Comparison of ENCODE assay signal across 11 cellular contexts in the genomic region with DNA sequence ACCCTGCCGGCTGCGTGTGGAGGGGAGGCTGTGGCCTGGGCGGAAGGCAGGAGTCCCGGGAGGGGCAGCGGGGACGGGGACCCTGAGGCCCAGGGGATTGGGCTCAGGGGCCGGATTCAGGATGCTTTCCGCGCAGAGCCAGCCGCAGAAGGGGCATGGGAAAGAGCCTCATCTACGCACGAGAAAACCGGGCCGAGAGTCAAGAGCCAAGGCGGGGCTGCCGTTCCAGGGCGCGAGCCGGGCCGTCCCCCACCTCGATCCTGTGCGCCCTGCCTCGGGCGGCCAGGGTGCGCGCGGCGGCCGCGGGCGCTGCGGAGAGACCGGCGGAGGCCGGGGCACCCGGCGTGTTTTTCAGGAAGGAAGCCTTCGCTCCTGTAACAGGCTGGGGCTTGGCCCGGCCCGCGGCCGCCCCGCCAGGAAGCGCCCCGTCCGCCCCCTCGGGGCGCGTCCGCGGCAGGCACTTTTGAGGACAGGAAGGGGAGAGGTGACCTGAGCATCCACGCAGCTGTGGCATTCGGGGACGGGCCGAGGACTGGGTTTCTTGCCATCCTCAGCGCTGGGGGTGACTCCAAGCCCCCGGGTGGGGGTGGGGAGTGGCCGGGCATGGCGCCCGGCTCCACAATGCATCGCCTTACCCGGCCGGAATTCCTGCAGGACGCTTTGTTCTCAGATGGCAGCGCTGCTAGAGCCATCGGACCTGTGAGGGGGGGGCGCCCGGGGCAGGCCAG.
DNase-seq lines count a peak whose midpoint lies in the region; ATAC-seq and TF ChIP-seq lines count a peak whose summit lies in the region.
"Had no signal": no experiment of that assay in that cellular context is flagged by ENCODE, and none has a peak within 500 bp of the region (broad histone marks: within the 10 kb centered on the region; RNA-seq: fewer than 3 reads in every experiment).

No MANE protein-coding gene starts in this region.

- H3K27ac Mint-ChIP-seq in activated CD4-positive, alpha-beta T cell treated with anti-CD3 and anti-CD28 coated beads for 36 hours, result no peak overlapping the region

- no peak for TF ChIP-seq CTCF in suprapubic skin (IDR thresholded peaks at IDR 0.05)

- H3K4me3 Mint-ChIP-seq in activated CD4-positive, alpha-beta T cell treated with anti-CD3 and anti-CD28 coated beads for 36 hours, result no peak overlapping the region

- 43 to 44% methylated on average over 68 of the region's 68 CpGs for WGBS in ectodermal cell, 2 experiments
- 6% methylated on average over 11 of the region's 68 CpGs for WGBS in suprapubic skin

- POLR2A ChIA-PET in activated CD4-positive, alpha-beta T cell treated with anti-CD3 and anti-CD28 coated beads for 36 hours (lab: Charles Lee), result interaction anchor here (0.6 kb wide), 1 partner anchor 31 kb away, joined by 4 read pairs; no protein-coding TSS in a partner anchor

- peak; percentile 15 for ATAC-seq in activated CD4-positive, alpha-beta T cell treated with anti-CD3 and anti-CD28 coated beads for 36 hours

- H3K9me3 ChIP-seq in ectodermal cell (ENCODE audit: control insufficient read depth, low read length), result no peaks in the 10 kb centered on the region
- no peaks in the 10 kb centered on the region for H3K9me3 ChIP-seq in suprapubic skin

- H3K36me3 Mint-ChIP-seq in activated CD4-positive, alpha-beta T cell treated with anti-CD3 and anti-CD28 coated beads for 36 hours (ENCODE audit: low read depth), result no peaks in the 10 kb centered on the region

- intact Hi-C loops in activated CD4-positive, alpha-beta T cell treated with anti-CD3 and anti-CD28 coated beads for 36 hours (cut with DNase I, micrococcal nuclease), result no loop called here

- peaks cover 7% of the 10 kb centered on the region for H3K4me1 Mint-ChIP-seq in activated CD4-positive, alpha-beta T cell treated with anti-CD3 and anti-CD28 coated beads for 36 hours

- peaks cover 27% of the 10 kb centered on the region for H3K27me3 ChIP-seq in ectodermal cell (ENCODE audit: control insufficient read depth, insufficient read depth, low read length, poor library complexity, severe bottlenecking)
- peaks cover 70% of the 10 kb centered on the region for H3K27me3 ChIP-seq in suprapubic skin

- CTCF ChIA-PET in activated CD4-positive, alpha-beta T cell treated with anti-CD3 and anti-CD28 coated beads for 36 hours (lab: Charles Lee), result no interaction called here

- no peaks in the 10 kb centered on the region for H3K9me3 Mint-ChIP-seq in activated CD4-positive, alpha-beta T cell treated with anti-CD3 and anti-CD28 coated beads for 36 hours (ENCODE audit: low read depth)

- H3K4me3 ChIP-seq in ectodermal cell (ENCODE audit: insufficient read depth, low read depth, low read length) (peak overlapping the region; percentile 20), suprapubic skin (peak overlapping the region; percentile 32)

- H3K36me3 ChIP-seq in ectodermal cell (ENCODE audit: control insufficient read depth, insufficient read depth, low read length) (no peaks in the 10 kb centered on the region), suprapubic skin (no peaks in the 10 kb centered on the region)

- H3K27ac ChIP-seq in ectodermal cell (ENCODE audit: insufficient read depth, low read depth, low read length, poor library complexity, severe bottlenecking) (no peak overlapping the region), suprapubic skin (peak overlapping the region; percentile 32)

- TF ChIP-seq POLR2A in suprapubic skin (IDR thresholded peaks at IDR 0.05), result no peak

- H3K27me3 Mint-ChIP-seq in activated CD4-positive, alpha-beta T cell treated with anti-CD3 and anti-CD28 coated beads for 36 hours, result peaks cover 57% of the 10 kb centered on the region

- H3K4me1 ChIP-seq in ectodermal cell (ENCODE audit: control insufficient read depth, insufficient read depth, low read length), result no peaks in the 10 kb centered on the region
- H3K4me1 ChIP-seq in suprapubic skin, result peaks cover 9% of the 10 kb centered on the region

- no peak for TF ChIP-seq EP300 in suprapubic skin (IDR thresholded peaks at IDR 0.05)

- peak; percentile 14 for DNase-seq in activated CD4-positive, alpha-beta T cell treated with anti-CD3 and anti-CD28 coated beads for 36 hours
- no peak for DNase-seq in activated CD4-positive, alpha-beta T cell treated with anti-CD3 and anti-CD28 coated beads, Interleukin-2, amount 50 U/mL, for 4 hours
- peak; percentile 72 to 88 for DNase-seq in lung microvascular endothelial cell (ENCODE audit: low read depth in 2 of 2)
- DNase-seq in suprapubic skin (ENCODE audit: low spot score in 2 of 2), result peak; percentile 54 to 77
- no peak for DNase-seq in NCI-H774 (lab: John Stamatoyannopoulos, UW)
- DNase-seq in NCI-H1694 (lab: John Stamatoyannopoulos, UW), result no peak
- DNase-seq in 8988T, result no peak
- DNase-seq: activated CD8-positive, alpha-beta memory T cell treated with anti-CD3 and anti-CD28 coated beads, Interleukin-2, amount 50 U/mL, for 4 hours; central memory CD4-positive, alpha-beta T cell; NCI-H69 had no signal

Comparison
In these comparisons a context has a peak if more than half of its experiments do, and no peak if none do; other contexts are left out.
1. DNase-seq: peak in activated CD4-positive, alpha-beta T cell treated with anti-CD3 and anti-CD28 coated beads for 36 hours (single experiment), lung microvascular endothelial cell (2 of 2) and suprapubic skin (2 of 2); none in activated CD4-positive, alpha-beta T cell treated with anti-CD3 and anti-CD28 coated beads, Interleukin-2, amount 50 U/mL, for 4 hours (0 of 2), NCI-H774 (single experiment), NCI-H1694 (single experiment) and 8988T (single experiment).